In genomic region chr1:169122976-169123375, GRCh38 we compare ENCODE assay signal across 15 cellular contexts. TPM values are rescaled to one million over a fixed set of nuclear protein-coding genes. Genes with fewer than 3 reads are reported as not detected.
DNase-seq lines count a peak whose midpoint lies in the region; ATAC-seq and TF ChIP-seq lines count a peak whose summit lies in the region.
"Had no signal": no experiment of that assay in that cellular context is flagged by ENCODE, and none has a peak within 500 bp of the region (broad histone marks: within the 10 kb centered on the region; RNA-seq: fewer than 3 reads in every experiment).

No MANE protein-coding gene starts in this region.

- peak; percentile 53 for ATAC-seq in HG03025 (IDR thresholded peaks at IDR 0.05; ENCODE audit: low FRiP score, unreplicated experiment)

- peak overlapping the region in 3 of 4 donors; percentile 7 to 31 (median 29) for H3K27ac ChIP-seq in esophagus muscularis mucosa (replicated peaks in 1 of 4)

- peaks cover 39 to 58% (median 49%) of the 10 kb centered on the region in 4 donors for H3K4me1 ChIP-seq in esophagus muscularis mucosa

- in situ Hi-C loops in GM13976 (cut with MboI; ENCODE audit: low sequenced_read_pairs, unreplicated experiment) = loop anchor here (25.0 kb wide), 1 partner anchor 511 kb away; no protein-coding TSS in a partner anchor

- TF ChIP-seq CTCF in GM13976 (IDR thresholded peaks at IDR 0.05; ENCODE audit: borderline replicate concordance, control extremely low read depth, extremely low read depth, insufficient read depth, missing control alignments) (no peak), GM20000 (IDR thresholded peaks at IDR 0.05; ENCODE audit: extremely low read depth, missing control alignments) (no peak), esophagus muscularis mucosa (IDR thresholded peaks at IDR 0.05) (no peak)

- peaks cover 6 to 49% (median 31%) of the 10 kb centered on the region in 4 donors for H3K36me3 ChIP-seq in esophagus muscularis mucosa

- H3K4me3 ChIP-seq in esophagus muscularis mucosa = no peak overlapping the region
- H3K4me3 ChIP-seq: cardiac muscle cell had no signal

- intact Hi-C loops in esophagus muscularis mucosa (cut with DNase I) = no loop called here

- 48% methylated on average over 6 of the region's 6 CpGs for WGBS in esophagus muscularis mucosa

- peak; percentile 49 for DNase-seq in GM13976 (ENCODE audit: low spot score)
- peak; percentile 42 for DNase-seq in GM20000 (ENCODE audit: low spot score)
- DNase-seq in esophagus muscularis mucosa (ENCODE audit: extremely low spot score) = no peak
- no peak for DNase-seq in inferior parietal cortex (ENCODE audit: extremely low spot score)
- no peak for DNase-seq in DMS 273 treated with DMSO at 0.1 percent for 48 hours (lab: John Stamatoyannopoulos, UW)
- no peak for DNase-seq in islet precursor cell
- no peak for DNase-seq in NCI-H1417 (lab: John Stamatoyannopoulos, UW)
- DNase-seq: activated naive CD4-positive, alpha-beta T cell treated with anti-CD3 and anti-CD28 coated beads, Interleukin-2, amount 50 U/mL, for 16 hours; DMS79; NCI-H82; SHP77; stimulated activated CD4-positive, alpha-beta T cell treated with anti-CD3 and anti-CD28 coated beads, Interleukin-4, amount 100 ng/mL, for 24 hours; stimulated activated naive CD4-positive, alpha-beta T cell had no signal

- no peak for TF ChIP-seq EP300 in esophagus muscularis mucosa (IDR thresholded peaks at IDR 0.05)

- TF ChIP-seq POLR2A in esophagus muscularis mucosa (IDR thresholded peaks at IDR 0.05; ENCODE audit: low read depth) = no peak

- no peaks in the 10 kb centered on the region for H3K27me3 ChIP-seq in esophagus muscularis mucosa
- H3K27me3 ChIP-seq: cardiac muscle cell had no signal

- no peaks in the 10 kb centered on the region for H3K9me3 ChIP-seq in esophagus muscularis mucosa

RNA-seq across cellular contexts. Expression of gene ATP1B1, which starts 16.5 kb away (rescaled TPM):
- total RNA-seq in esophagus muscularis mucosa = 10 to 100 TPM; 69.4 to 88.6 (median 78.3) TPM

Comparison
In these comparisons a context has a peak if more than half of its experiments do, and no peak if none do; other contexts are left out.
1. DNase-seq: peak in GM13976 (single experiment) and GM20000 (single experiment); none in esophagus muscularis mucosa (single experiment), inferior parietal cortex (single experiment), DMS 273 treated with DMSO at 0.1 percent for 48 hours (single experiment), islet precursor cell (single experiment) and NCI-H1417 (0 of 3).